13 cellular contexts compared by ENCODE assay signal in the genomic region with DNA sequence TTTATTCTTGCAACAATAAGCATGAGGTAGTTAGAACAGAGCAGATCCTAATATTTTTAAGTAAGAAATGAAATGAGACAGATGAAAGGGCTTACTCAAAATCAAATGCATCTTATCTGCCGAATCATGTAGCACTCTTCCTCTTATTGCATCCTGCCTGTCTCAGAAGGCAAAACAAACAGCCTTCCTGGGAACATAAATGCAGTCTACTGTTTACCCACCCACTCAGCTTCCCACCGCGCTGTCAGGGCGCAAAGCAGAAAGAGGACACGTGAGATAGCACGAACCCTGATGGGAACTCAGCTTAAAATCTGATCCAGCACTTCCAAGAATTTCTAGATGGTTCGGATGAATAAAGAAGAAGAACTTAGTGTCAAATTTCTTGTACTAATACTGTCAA.
DNase-seq lines count a peak whose midpoint lies in the region; ATAC-seq, FAIRE-seq and TF ChIP-seq lines count a peak whose summit lies in the region.
"Had no signal": no experiment of that assay in that cellular context is flagged by ENCODE, and none has a peak within 500 bp of the region (broad histone marks: within the 10 kb centered on the region; RNA-seq: fewer than 3 reads in every experiment).

No MANE protein-coding gene starts in this region.

- TF ChIP-seq RAD21 in A549 (conservative IDR thresholded peaks at IDR 0.05 in 1 of 2, IDR thresholded peaks at IDR 0.05 in 1 of 2), result no peak

- H3K4me1 Mint-ChIP-seq in dendritic cell treated with granulocyte-macrophage colony-stimulating factor and Interleukin-4, amounts not matched to agents 40 ng/mL and 50 ng/mL, for 4 days (ENCODE audit: low read depth), result peaks cover 32% of the 10 kb centered on the region
- H3K4me1 Mint-ChIP-seq in effector memory CD8-positive, alpha-beta T cell (ENCODE audit: low read depth in 2 of 2), result peaks cover 8 to 33% of the 10 kb centered on the region in 2 donors

- H3K27me3 Mint-ChIP-seq in dendritic cell treated with granulocyte-macrophage colony-stimulating factor and Interleukin-4, amounts not matched to agents 40 ng/mL and 50 ng/mL, for 4 days, result peaks cover 2% of the 10 kb centered on the region
- H3K27me3 Mint-ChIP-seq in effector memory CD8-positive, alpha-beta T cell, result no peaks in the 10 kb centered on the region

- peaks cover 25% of the 10 kb centered on the region for H3K4me1 ChIP-seq in A549
- H3K4me1 ChIP-seq: Peyer's patch had no signal

- H3K4me3 ChIP-seq in A549, result no peak overlapping the region
- H3K4me3 ChIP-seq: Peyer's patch had no signal

- H3K9me3 ChIP-seq in A549, result peaks cover 4% of the 10 kb centered on the region; the same call in 2 of the 3 replicates
- H3K9me3 ChIP-seq: Peyer's patch had no signal

- DNase-seq in A549 (ENCODE audit: low read depth in 1 of 2, low spot score in 1 of 2), result no peak
- DNase-seq in DMS53 treated with DMSO at 0.1 percent for 48 hours (lab: John Stamatoyannopoulos, UW; ENCODE audit: unreplicated experiment), result peak; percentile 78
- peak; percentile 88 for DNase-seq in NCI-H345 (lab: John Stamatoyannopoulos, UW)
- DNase-seq in GM10266 (ENCODE audit: extremely low spot score), result no peak
- DNase-seq in T-helper 1 cell, result no peak
- no peak for DNase-seq in effector memory CD8-positive, alpha-beta T cell
- no peak for DNase-seq in GM19239 (ENCODE audit: insufficient read length, low spot score)
- DNase-seq: H9, NCI-H1694 treated with DMSO at 0.1 percent for 48 hours, Peyer's patch had no signal

- peak overlapping the region; percentile 25; the same call in 1 of the 3 replicates for H3K4me2 ChIP-seq in A549

- no peaks in the 10 kb centered on the region for H3K9me3 Mint-ChIP-seq in dendritic cell treated with granulocyte-macrophage colony-stimulating factor and Interleukin-4, amounts not matched to agents 40 ng/mL and 50 ng/mL, for 4 days
- no peaks in the 10 kb centered on the region for H3K9me3 Mint-ChIP-seq in effector memory CD8-positive, alpha-beta T cell
- H3K9me3 Mint-ChIP-seq: H9; stimulated activated naive CD8-positive, alpha-beta T cell treated with anti-CD3 and anti-CD28 coated beads, Interleukin-15, Interleukin-2, amounts not matched to agents 100 ng/mL and 50 ng/mL, for 24 hours had no signal

- H3K4me3 Mint-ChIP-seq in dendritic cell treated with granulocyte-macrophage colony-stimulating factor and Interleukin-4, amounts not matched to agents 40 ng/mL and 50 ng/mL, for 4 days, result no peak overlapping the region
- no peak overlapping the region for H3K4me3 Mint-ChIP-seq in effector memory CD8-positive, alpha-beta T cell
- H3K4me3 Mint-ChIP-seq: H9; stimulated activated naive CD8-positive, alpha-beta T cell treated with anti-CD3 and anti-CD28 coated beads, Interleukin-15, Interleukin-2, amounts not matched to agents 100 ng/mL and 50 ng/mL, for 24 hours had no signal

- peak overlapping the region; percentile 60 for H3K27ac Mint-ChIP-seq in dendritic cell treated with granulocyte-macrophage colony-stimulating factor and Interleukin-4, amounts not matched to agents 40 ng/mL and 50 ng/mL, for 4 days
- H3K27ac Mint-ChIP-seq in effector memory CD8-positive, alpha-beta T cell, result no peak overlapping the region
- H3K27ac Mint-ChIP-seq: H9; stimulated activated naive CD8-positive, alpha-beta T cell treated with anti-CD3 and anti-CD28 coated beads, Interleukin-15, Interleukin-2, amounts not matched to agents 100 ng/mL and 50 ng/mL, for 24 hours had no signal

- POLR2A ChIA-PET in A549 (lab: Yijun Ruan, JAX), result no interaction called here

- intact Hi-C loops in dendritic cell treated with granulocyte-macrophage colony-stimulating factor and Interleukin-4, amounts not matched to agents 40 ng/mL and 50 ng/mL, for 4 days (cut with micrococcal nuclease), result loop anchor here (5.0 to 10.0 kb wide), 3 partner anchors 111 to 1233 kb away; a partner anchor contains a TSS

- H3K27ac ChIP-seq in A549, result peak overlapping the region in 1 of 2 experiments; percentile 10; a peak in 1 of 6 replicates
- H3K27ac ChIP-seq: Peyer's patch had no signal

- TF ChIP-seq POLR2A in A549 (IDR thresholded peaks at IDR 0.05; ENCODE audit: low read length), result no peak

- CTCF ChIA-PET in A549 (lab: Yijun Ruan, JAX), result interaction anchor here (0.6 to 1.5 kb wide), 2 partner anchors 9 to 757 kb away, joined by 3 read pairs; no protein-coding TSS in a partner anchor

- FAIRE-seq in A549 (lab: Jason Lieb, UNC) (no peak), GM19239 (lab: Jason Lieb, UNC) (no peak)
- FAIRE-seq: frontal cortex had no signal

- no peak for TF ChIP-seq EP300 in A549 (IDR thresholded peaks at IDR 0.05)

- 74% methylated on average over 7 of the region's 7 CpGs for WGBS in A549 (ENCODE audit: missing lambda C conversion rate)

- H3K36me3 Mint-ChIP-seq in dendritic cell treated with granulocyte-macrophage colony-stimulating factor and Interleukin-4, amounts not matched to agents 40 ng/mL and 50 ng/mL, for 4 days (ENCODE audit: low read depth), result no peaks in the 10 kb centered on the region
- H3K36me3 Mint-ChIP-seq in effector memory CD8-positive, alpha-beta T cell (ENCODE audit: insufficient read depth), result no peaks in the 10 kb centered on the region

- peak in 1 of 2 experiments; percentile 74; a peak in 3 of 6 replicates for ATAC-seq in A549
- ATAC-seq in effector memory CD8-positive, alpha-beta T cell (replicated peaks), result no peak

- no peak for TF ChIP-seq CTCF in A549 (IDR thresholded peaks at IDR 0.05)
- TF ChIP-seq CTCF in GM10266 (IDR thresholded peaks at IDR 0.05; ENCODE audit: control insufficient read depth, insufficient read depth, low read depth, missing control alignments), result no peak

TF ChIP-seq in A549, 52 proteins besides CTCF, POLR2A, EP300 and RAD21:
- TF ChIP-seq HEYL (CRISPR knock-in tag; IDR thresholded peaks at IDR 0.05) (no peak), TFCP2L1 (CRISPR knock-in tag; IDR thresholded peaks at IDR 0.05) (no peak), TP53 (CRISPR knock-in tag; IDR thresholded peaks at IDR 0.05) (no peak), GATA3 (IDR thresholded peaks at IDR 0.05; ENCODE audit: borderline replicate concordance) (no peak), FOSL2 (IDR thresholded peaks at IDR 0.05) (no peak), FOSL2 (CRISPR knock-in tag; IDR thresholded peaks at IDR 0.05) (no peak)
- TF ChIP-seq, protein P1, sequence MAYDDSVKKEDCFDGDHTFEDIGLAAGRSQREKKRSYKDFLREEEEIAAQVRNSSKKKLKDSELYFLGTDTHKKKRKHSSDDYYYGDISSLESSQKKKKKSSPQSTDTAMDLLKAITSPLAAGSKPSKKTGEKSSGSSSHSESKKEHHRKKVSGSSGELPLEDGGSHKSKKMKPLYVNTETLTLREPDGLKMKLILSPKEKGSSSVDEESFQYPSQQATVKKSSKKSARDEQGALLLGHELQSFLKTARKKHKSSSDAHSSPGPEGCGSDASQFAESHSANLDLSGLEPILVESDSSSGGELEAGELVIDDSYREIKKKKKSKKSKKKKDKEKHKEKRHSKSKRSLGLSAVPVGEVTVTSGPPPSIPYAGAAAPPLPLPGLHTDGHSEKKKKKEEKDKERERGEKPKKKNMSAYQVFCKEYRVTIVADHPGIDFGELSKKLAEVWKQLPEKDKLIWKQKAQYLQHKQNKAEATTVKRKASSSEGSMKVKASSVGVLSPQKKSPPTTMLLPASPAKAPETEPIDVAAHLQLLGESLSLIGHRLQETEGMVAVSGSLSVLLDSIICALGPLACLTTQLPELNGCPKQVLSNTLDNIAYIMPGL (CRISPR knock-in tag; IDR thresholded peaks at IDR 0.05; ENCODE audit: borderline replicate concordance), result no peak

Comparison
In these comparisons a context has a peak if more than half of its experiments do, and no peak if none do; other contexts are left out.
1. DNase-seq: peak in DMS53 treated with DMSO at 0.1 percent for 48 hours (single experiment) and NCI-H345 (single experiment); none in A549 (0 of 2), GM10266 (single experiment), T-helper 1 cell (0 of 5), effector memory CD8-positive, alpha-beta T cell (0 of 3) and GM19239 (single experiment).